19 cellular contexts compared by ENCODE assay signal in the genomic region with DNA sequence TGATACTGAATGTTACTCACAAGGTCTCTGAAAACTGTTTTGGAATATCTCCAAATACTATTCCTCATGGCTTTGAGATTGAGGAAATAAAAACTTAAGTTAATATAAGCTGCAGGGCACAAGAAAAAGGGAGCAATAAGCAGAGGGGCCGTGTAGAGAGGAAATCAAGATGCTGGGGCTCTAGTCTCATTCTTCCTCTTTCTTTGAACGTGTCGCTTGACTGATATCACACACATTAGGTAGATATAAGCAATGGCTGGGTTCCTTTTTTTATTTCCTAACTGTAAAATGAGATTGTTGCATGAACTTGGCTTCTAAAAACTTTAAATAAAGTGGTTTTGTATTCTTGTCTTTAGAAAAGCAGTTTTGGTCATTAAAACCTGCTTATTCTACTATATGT.
DNase-seq lines count a peak whose midpoint lies in the region; FAIRE-seq and TF ChIP-seq lines count a peak whose summit lies in the region.
"Had no signal": no experiment of that assay in that cellular context is flagged by ENCODE, and none has a peak within 500 bp of the region (broad histone marks: within the 10 kb centered on the region; RNA-seq: fewer than 3 reads in every experiment).

No MANE protein-coding gene starts in this region.

- H3K4me3 ChIP-seq in NB4 (ENCODE audit: low read depth, low read length) (no peak overlapping the region), small intestine (ENCODE audit: low read depth in 1 of 2, low read length in 2 of 2) (no peak overlapping the region)
- H3K4me3 ChIP-seq: A549 had no signal

- peaks cover 6% of the 10 kb centered on the region for H3K36me3 Mint-ChIP-seq in nephron progenitor cell (ENCODE audit: low read depth)
- H3K36me3 Mint-ChIP-seq: CD4-positive, alpha-beta memory T cell had no signal

- H3K27ac ChIP-seq in small intestine (ENCODE audit: low read depth in 1 of 2, low read length in 1 of 2) = no peak overlapping the region
- H3K27ac ChIP-seq: A549 had no signal

- no peak for TF ChIP-seq POLR2A in NB4 (IDR thresholded peaks at IDR 0.05; ENCODE audit: extremely low read depth, insufficient read length)

- no peak overlapping the region for H3K4me3 Mint-ChIP-seq in nephron progenitor cell
- H3K4me3 Mint-ChIP-seq: CD4-positive, alpha-beta memory T cell had no signal

- no peaks in the 10 kb centered on the region for H3K4me1 ChIP-seq in small intestine (ENCODE audit: control insufficient read depth in 2 of 2, insufficient read depth in 1 of 2, low read depth in 1 of 2, low read length in 1 of 2)

- TF ChIP-seq CTCF in NB4 (IDR thresholded peaks at IDR 0.05; ENCODE audit: low read depth, low read length) = no peak
- TF ChIP-seq CTCF in nephron progenitor cell (IDR thresholded peaks at IDR 0.05) = no peak

- peaks cover 66% of the 10 kb centered on the region for H3K4me1 Mint-ChIP-seq in nephron progenitor cell
- H3K4me1 Mint-ChIP-seq: CD4-positive, alpha-beta memory T cell had no signal

- no peaks in the 10 kb centered on the region for H3K36me3 ChIP-seq in small intestine (ENCODE audit: control insufficient read depth in 2 of 2, insufficient read depth in 2 of 2, low read length in 2 of 2)

- no peak for FAIRE-seq in small intestine (lab: Jason Lieb, UNC)
- FAIRE-seq: A549, GM12891, H1 had no signal

- H3K27ac Mint-ChIP-seq in nephron progenitor cell = peak overlapping the region; percentile 55
- H3K27ac Mint-ChIP-seq: CD4-positive, alpha-beta memory T cell had no signal

- no peaks in the 10 kb centered on the region for H3K27me3 ChIP-seq in small intestine (ENCODE audit: control insufficient read depth in 2 of 2, insufficient read depth in 2 of 2, low read length in 2 of 2)

- no peaks in the 10 kb centered on the region for H3K27me3 Mint-ChIP-seq in nephron progenitor cell (ENCODE audit: low read depth, poor library complexity)

- WGBS in small intestine, 3 donors = 41 to 63% (median 44%) methylated on average over 3 of the region's 3 CpGs

- peak; percentile 10 for DNase-seq in GF-D8 (lab: John Stamatoyannopoulos, UW)
- DNase-seq in NB4 (ENCODE audit: low read depth) = peak; percentile 2
- peak; percentile 79 for DNase-seq in SKM-1 treated with dmso at 0.1 percent for 144 hours (lab: John Stamatoyannopoulos, UW; ENCODE audit: unreplicated experiment)
- no peak for DNase-seq in nephron progenitor cell
- DNase-seq in small intestine = no peak
- no peak for DNase-seq in UCSD-AML1 (lab: John Stamatoyannopoulos, UW; ENCODE audit: unreplicated experiment)
- no peak for DNase-seq in activated T-cell treated with anti-CD3 and anti-CD28 coated beads, Interleukin-2, amount 50 U/mL, for 1 hour
- DNase-seq: Caco-2; CD4-positive, alpha-beta memory T cell; DND-41; IMR-90; NCI-H1092 treated with DMSO at 0.1 percent for 48 hours; NCI-H1436 treated with DMSO at 0.1 percent for 48 hours; NCI-H1930; NCI-H774; NK-92 treated with Interleukin-12 subunit alpha and Interleukin-12 subunit beta, amount 100 ng/mL, for 24 hours had no signal

- no peaks in the 10 kb centered on the region for H3K9me3 ChIP-seq in small intestine (ENCODE audit: control insufficient read depth, low read depth)
- H3K9me3 ChIP-seq: A549, Caco-2 had no signal

- no peaks in the 10 kb centered on the region for H3K9me3 Mint-ChIP-seq in nephron progenitor cell

Comparison
In these comparisons a context has a peak if more than half of its experiments do, and no peak if none do; other contexts are left out.
1. DNase-seq: peak in GF-D8 (single experiment), NB4 (single experiment) and SKM-1 treated with dmso at 0.1 percent for 144 hours (single experiment); none in nephron progenitor cell (single experiment), small intestine (single experiment), UCSD-AML1 (single experiment) and activated T-cell treated with anti-CD3 and anti-CD28 coated beads, Interleukin-2, amount 50 U/mL, for 1 hour (single experiment).